In the genomic region with DNA sequence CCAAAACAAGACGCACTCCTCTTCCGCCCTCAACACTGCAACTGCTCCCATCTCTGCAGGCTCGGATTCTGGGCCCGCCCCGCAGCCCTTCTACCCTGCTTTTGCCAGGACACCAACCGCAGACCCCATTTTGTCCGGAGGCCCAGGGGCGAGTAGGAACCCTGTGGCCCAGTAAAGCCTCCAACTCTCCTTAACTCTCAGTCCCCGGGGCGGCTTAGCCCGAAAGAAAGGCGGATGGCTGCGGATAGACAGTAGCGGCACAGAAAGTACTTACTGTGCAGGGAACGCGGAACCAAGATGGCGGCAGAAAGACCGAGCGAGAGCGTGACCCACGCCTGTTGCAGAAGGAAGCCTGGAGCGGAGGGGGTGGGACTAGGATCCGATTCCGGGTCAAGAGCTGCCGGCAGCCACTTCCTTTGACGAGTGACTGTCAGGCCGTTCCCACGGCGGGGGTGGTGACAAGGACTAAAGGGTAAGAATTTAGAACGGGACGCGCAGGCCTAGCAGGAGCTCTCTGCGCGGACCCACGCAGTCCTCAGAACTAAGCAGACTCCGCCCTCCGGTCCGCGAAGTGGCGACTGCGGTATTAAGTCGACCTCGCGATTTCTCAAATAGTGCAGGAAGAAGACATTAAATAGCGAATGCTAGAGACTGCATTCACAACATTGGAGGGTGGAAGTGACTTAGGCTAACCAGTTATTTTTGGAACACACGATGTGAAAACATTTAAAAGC, we compare ENCODE assay signal across 8 cellular contexts. TPM values are rescaled to one million over a fixed set of nuclear protein-coding genes. Genes with fewer than 3 reads are reported as not detected.
DNase-seq lines count a peak whose midpoint lies in the region; ATAC-seq, FAIRE-seq and TF ChIP-seq lines count a peak whose summit lies in the region.

A gene (minus strand): TSS at position 311 of the 734 bp plus-strand sequence. CDS start 778 bp downstream, outside the sequence.

- TF ChIP-seq CTCF in type B pancreatic cell (conservative IDR thresholded peaks at IDR 0.05): no peak

- H3K27ac ChIP-seq in adipose tissue (ENCODE audit: low read depth, low read length): peak within 1 kb of the TSS; percentile 69

- CTCF ChIA-PET in T-cell (lab: Charles Lee): interaction anchor here (0.5 to 1.9 kb wide), 12 partner anchors 27 to 386 kb away, joined by 3 to 9 read pairs (median 4); a partner anchor contains a TSS

- POLR2A ChIA-PET in T-cell (lab: Charles Lee): interaction anchor here (0.5 to 1.4 kb wide), 11 partner anchors 23 to 623 kb away, joined by 3 to 14 read pairs (median 4); a partner anchor contains a TSS

- ATAC-seq in HG02840 (IDR thresholded peaks at IDR 0.05; ENCODE audit: low FRiP score, unreplicated experiment): peak; percentile 93
- peak; percentile 94 to 97 (median 96) for ATAC-seq in T-cell (replicated peaks in 1 of 4)

- intact Hi-C loops in cardiac septum (cut with DNase I): loop anchor here (1.0 to 2.0 kb wide), 2 partner anchors 37 to 88 kb away; a partner anchor contains a TSS

- DNase-seq in GM12891 (ENCODE audit: insufficient read length, low spot score) (peak; percentile 92), NCI-H1436 treated with DMSO at 0.1 percent for 48 hours (lab: John Stamatoyannopoulos, UW) (peak; percentile 84), T-cell (peak; percentile 86 to 100 (median 98)), cardiac septum (ENCODE audit: low spot score) (peak; percentile 100), pons (ENCODE audit: low spot score) (peak; percentile 99), type B pancreatic cell (ENCODE audit: extremely low spot score, unreplicated experiment) (peak; percentile 94)

- H3K27ac Mint-ChIP-seq in T-cell (peak within 1 kb of the TSS; percentile 90 to 97), type B pancreatic cell (peak within 1 kb of the TSS; percentile 98)

- H3K9me3 Mint-ChIP-seq in T-cell (no peaks in the 10 kb centered on the region), type B pancreatic cell (no peaks in the 10 kb centered on the region)

- H3K27me3 Mint-ChIP-seq in T-cell: no peaks in the 10 kb centered on the region
- no peaks in the 10 kb centered on the region for H3K27me3 Mint-ChIP-seq in type B pancreatic cell

- H3K4me3 Mint-ChIP-seq in T-cell: peak within 1 kb of the TSS; percentile 96 to 99 (median 98)
- peak within 1 kb of the TSS; percentile 98 for H3K4me3 Mint-ChIP-seq in type B pancreatic cell

- H3K36me3 Mint-ChIP-seq in T-cell: peaks cover 27% of the 10 kb centered on the region
- peaks cover 39% of the 10 kb centered on the region for H3K36me3 Mint-ChIP-seq in type B pancreatic cell

- H3K4me1 Mint-ChIP-seq in T-cell (peaks cover 49 to 60% (median 55%) of the 10 kb centered on the region in 3 donors), type B pancreatic cell (ENCODE audit: unreplicated experiment) (peaks cover 44% of the 10 kb centered on the region)

- peak; percentile 98 for TF ChIP-seq POLR2A in GM12891 (IDR thresholded peaks at IDR 0.05; ENCODE audit: low read depth, low read length)

- WGBS in adipose tissue, 3 donors: 0% methylated on average over 46 of the region's 46 CpGs

- FAIRE-seq in GM12891 (lab: Jason Lieb, UNC): peak; percentile 97

TF ChIP-seq in GM12891, 5 proteins besides CTCF, POLR2A, EP300 and RAD21:
- TF ChIP-seq POU2F2 (IDR thresholded peaks at IDR 0.05; ENCODE audit: low read depth, low read length) (peak; percentile 55), PAX5 (IDR thresholded peaks at IDR 0.05; ENCODE audit: insufficient read depth, low read length, severe bottlenecking) (no peak), TAF1 (IDR thresholded peaks at IDR 0.05; ENCODE audit: low read depth, low read length) (peak; percentile 96), SPI1 (IDR thresholded peaks at IDR 0.05; ENCODE audit: low read depth, low read length) (no peak; the same call in none of the 2 replicates), POLR2AphosphoS5 (IDR thresholded peaks at IDR 0.05; ENCODE audit: low read depth, low read length) (peak; percentile 98)

RNA-seq across cellular contexts. Expression of the gene that starts here (rescaled TPM):
- polyA plus RNA-seq in GM12891 (2012; ENCODE audit: low read depth, missing spikeins): 2,973 TPM
- total RNA-seq in T-cell (1,000 to 10,000 TPM; 1,098 to 1,258 (median 1,167) TPM), cardiac septum (441 TPM), type B pancreatic cell (ENCODE audit: low replicate concordance) (988 and 997 TPM in 2 replicates)
- 1,000 to 10,000 TPM; 1,057 to 2,520 (median 1,609) TPM for polyA plus RNA-seq in adipose tissue

Comparison
In these comparisons a context has a peak if more than half of its experiments do, and no peak if none do; other contexts are left out.
1. Peak in every context shown above with its lines: DNase-seq, ATAC-seq and H3K27ac ChIP-seq.